8 cellular contexts compared by ENCODE assay signal in the genomic region with DNA sequence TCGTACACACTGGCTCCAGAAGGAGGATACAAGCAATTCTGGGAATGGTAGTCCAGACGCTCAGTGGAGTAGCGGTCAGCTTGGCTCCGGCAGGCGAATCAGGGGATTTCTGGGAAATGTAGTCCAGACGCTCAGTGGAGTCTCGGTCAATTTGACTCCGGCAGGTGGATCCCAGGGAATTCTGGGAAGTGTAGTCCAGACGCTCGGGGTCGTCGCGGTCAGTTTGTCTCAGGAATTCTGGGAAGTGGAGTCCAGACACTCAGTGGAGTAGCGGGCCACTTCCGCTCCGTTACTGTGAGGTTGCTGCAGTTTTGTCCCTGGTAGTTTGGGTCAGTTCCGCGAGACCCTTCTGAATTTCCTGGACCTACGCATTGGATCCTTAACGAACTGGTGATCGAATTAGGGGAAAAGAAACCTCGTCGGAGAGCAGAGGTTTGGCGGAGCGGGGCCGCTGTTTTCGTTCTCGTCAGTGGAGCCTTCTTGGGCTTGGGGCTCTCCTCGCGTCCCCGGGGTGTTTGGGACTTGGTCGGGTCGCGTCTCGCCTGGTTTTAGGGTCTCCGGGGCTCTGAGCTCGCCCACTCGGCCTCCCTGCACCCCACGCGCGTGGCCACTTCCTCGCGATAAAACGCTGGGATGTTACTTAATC. TPM values are rescaled to one million over a fixed set of nuclear protein-coding genes. Genes with fewer than 3 reads are reported as not detected.
DNase-seq lines count a peak whose midpoint lies in the region; ATAC-seq and TF ChIP-seq lines count a peak whose summit lies in the region.

ZNF225 (plus strand) TSS at position 262 of the 646 bp plus-strand sequence. CDS start 2,429 bp downstream, outside the sequence.

- H3K4me3 Mint-ChIP-seq in endothelial cell (ENCODE audit: unreplicated experiment), result peak within 1 kb of the TSS; percentile 98

- H3K27me3 Mint-ChIP-seq in endothelial cell (ENCODE audit: unreplicated experiment), result peaks cover 1% of the 10 kb centered on the region

- no peaks in the 10 kb centered on the region for H3K4me1 ChIP-seq in mesodermal cell (ENCODE audit: control insufficient read depth, insufficient read depth, low read length, poor library complexity, severe bottlenecking)

- peaks cover 5% of the 10 kb centered on the region for H3K9me3 ChIP-seq in mesodermal cell (ENCODE audit: control insufficient read depth, low read length)

- H3K36me3 Mint-ChIP-seq in endothelial cell (ENCODE audit: low read depth, unreplicated experiment), result peaks cover 18% of the 10 kb centered on the region

- peak within 1 kb of the TSS; percentile 81 for H3K27ac ChIP-seq in mesodermal cell (ENCODE audit: low read depth, low read length, severe bottlenecking)

- peaks cover 10% of the 10 kb centered on the region for H3K4me1 Mint-ChIP-seq in endothelial cell (ENCODE audit: unreplicated experiment)

- H3K36me3 ChIP-seq in mesodermal cell (ENCODE audit: control insufficient read depth, insufficient read depth, low read length), result peaks cover 23% of the 10 kb centered on the region

- 0 to 1% methylated on average over 39 to 44 of the region's 44 CpGs for WGBS in mesodermal cell (ENCODE audit: insufficient coverage in 2 of 2), 2 experiments

- peak within 1 kb of the TSS; percentile 72 for H3K27ac Mint-ChIP-seq in endothelial cell (ENCODE audit: unreplicated experiment)

- DNase-seq in COR-L47 (lab: John Stamatoyannopoulos, UW) (peak; percentile 95), HT1080 (ENCODE audit: low read depth) (peak; percentile 99), NOMO-1 treated with dmso at 0.1 percent for 144 hours (lab: John Stamatoyannopoulos, UW; ENCODE audit: unreplicated experiment) (peak; percentile 95), endothelial cell (ENCODE audit: low spot score) (peak; percentile 88)
- peak; percentile 71 for DNase-seq in activated CD8-positive, alpha-beta memory T cell treated with anti-CD3 and anti-CD28 coated beads, Interleukin-2, amount 50 U/mL, for 24 hours (ENCODE audit: extremely low read depth)
- peak; percentile 44 for DNase-seq in stimulated activated CD8-positive, alpha-beta memory T cell treated with anti-CD3 and anti-CD28 coated beads, Interleukin-15, amount 100 ng/mL, for 24 hours (ENCODE audit: low read depth)

- TF ChIP-seq CTCF in endothelial cell (IDR thresholded peaks at IDR 0.05; ENCODE audit: unreplicated experiment), result no peak

- ATAC-seq in GM21360 (IDR thresholded peaks at IDR 0.05; ENCODE audit: unreplicated experiment), result peak; percentile 85

- H3K4me3 ChIP-seq in mesodermal cell (ENCODE audit: extremely low read depth, insufficient read depth, low read length, poor library complexity, severe bottlenecking), result peak within 1 kb of the TSS; percentile 96

- H3K9me3 Mint-ChIP-seq in endothelial cell (ENCODE audit: unreplicated experiment), result no peaks in the 10 kb centered on the region

RNA-seq across cellular contexts. Expression of gene ZNF225, which starts in this region (rescaled TPM):
- 2.9 and 3.4 TPM in 2 replicates for total RNA-seq in HT1080 (2014; rRNA removed; shearing (Covaris generic))
- 1.6 and 2.1 TPM in 2 replicates for polyA plus RNA-seq in HT1080 (2015; cell fraction: cytosol; rRNA removed)
- 10.1 and 10.8 TPM in 2 replicates for polyA plus RNA-seq in HT1080 (2015; cell fraction: nucleus; rRNA removed)
- 7.1 TPM for total RNA-seq in endothelial cell (ENCODE audit: unreplicated experiment)
- 4.8 TPM for polyA plus RNA-seq in mesodermal cell (2013, experiment 1 of 2)
- 4.7 TPM for polyA plus RNA-seq in mesodermal cell (2013, experiment 2 of 2)

Comparison
In these comparisons a context has a peak if more than half of its experiments do, and no peak if none do; other contexts are left out.
1. Peak in every context shown above with its lines: DNase-seq, ATAC-seq, H3K4me3 ChIP-seq and H3K27ac ChIP-seq.
2. DNase-seq: peak in every context shown above with its lines; median percentile 99 in HT1080; 95 in COR-L47; 95 in NOMO-1 treated with dmso at 0.1 percent for 144 hours; 88 in endothelial cell; 71 in activated CD8-positive, alpha-beta memory T cell treated with anti-CD3 and anti-CD28 coated beads, Interleukin-2, amount 50 U/mL, for 24 hours; 44 in stimulated activated CD8-positive, alpha-beta memory T cell treated with anti-CD3 and anti-CD28 coated beads, Interleukin-15, amount 100 ng/mL, for 24 hours.